In the genomic region with DNA sequence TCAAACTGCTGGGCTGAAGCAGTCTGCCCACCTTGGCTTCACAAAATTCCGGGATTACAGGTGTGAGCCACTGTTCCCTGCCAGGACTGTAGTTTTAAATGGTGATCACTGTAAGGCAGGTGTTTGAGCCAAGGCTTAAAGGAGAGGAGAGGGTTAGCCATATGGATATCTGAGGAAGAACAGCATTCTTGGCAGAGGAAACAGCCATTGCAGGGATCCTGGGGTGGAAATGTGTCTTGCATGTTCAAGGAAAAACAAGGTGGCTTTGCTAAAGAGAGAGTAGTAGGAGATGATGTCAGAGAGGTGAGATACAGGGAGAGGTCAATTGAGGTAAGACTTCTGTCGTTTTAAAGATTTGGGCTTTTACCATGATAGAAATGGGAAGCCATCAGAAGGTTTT, we compare ENCODE assay signal across 25 cellular contexts.
"Had no signal": no experiment of that assay in that cellular context is flagged by ENCODE, and none has a peak within 500 bp of the region (broad histone marks: within the 10 kb centered on the region; RNA-seq: fewer than 3 reads in every experiment).

No MANE protein-coding gene starts in this region.

- H3K27ac Mint-ChIP-seq: mesothelial cell of epicardium; natural killer cell; nephron progenitor cell; stimulated activated effector memory CD8-positive, alpha-beta T cell treated with anti-CD3 and anti-CD28 coated beads, Interleukin-12 subunit alpha, Interleukin-12 subunit beta, amount 100 ng/mL, for 72 hours; type B pancreatic cell had no signal

- H3K4me1 ChIP-seq: pancreas, prostate gland, spleen, vagina had no signal

- H3K27me3 ChIP-seq: hepatocyte, sigmoid colon, spleen, stomach, tibial nerve, vagina had no signal

- H3K36me3 ChIP-seq: pancreas, prostate gland, thoracic aorta had no signal

- H3K4me3 ChIP-seq: hepatocyte, left ventricle myocardium inferior, lung, pancreas, prostate gland, sigmoid colon, spleen, stomach, thoracic aorta, tibial nerve, vagina had no signal

- H3K9me3 Mint-ChIP-seq: natural killer cell; nephron progenitor cell; stimulated activated effector memory CD8-positive, alpha-beta T cell treated with anti-CD3 and anti-CD28 coated beads, Interleukin-12 subunit alpha, Interleukin-12 subunit beta, amount 100 ng/mL, for 72 hours; type B pancreatic cell had no signal

- H3K9me3 ChIP-seq: left ventricle myocardium inferior, pancreas, prostate gland, sigmoid colon, spleen, stomach, thoracic aorta, tibial nerve, vagina had no signal

- H3K4me1 Mint-ChIP-seq: mesothelial cell of epicardium; naive B cell; nephron progenitor cell; stimulated activated effector memory CD8-positive, alpha-beta T cell treated with anti-CD3 and anti-CD28 coated beads, Interleukin-12 subunit alpha, Interleukin-12 subunit beta, amount 100 ng/mL, for 72 hours had no signal

- H3K27ac ChIP-seq: hepatocyte, left ventricle myocardium inferior, pancreas, prostate gland, spleen, thoracic aorta, vagina had no signal

- ATAC-seq: natural killer cell; pancreas; right cardiac atrium; stimulated activated effector memory CD8-positive, alpha-beta T cell treated with anti-CD3 and anti-CD28 coated beads, Interleukin-12 subunit alpha, Interleukin-12 subunit beta, amount 100 ng/mL, for 72 hours had no signal

- DNase-seq: islet precursor cell; left ventricle myocardium inferior; mesendoderm; naive B cell; natural killer cell; nephron progenitor cell; pancreas; posterior cingulate gyrus; retina; right cardiac atrium; sigmoid colon; small intestine; spleen; stimulated activated CD4-positive, alpha-beta T cell treated with anti-CD3 and anti-CD28 coated beads, Interleukin-4, amount 100 ng/mL, for 24 hours; stimulated activated naive CD4-positive, alpha-beta T cell; stomach had no signal

- H3K4me3 Mint-ChIP-seq: mesothelial cell of epicardium; naive B cell; natural killer cell; nephron progenitor cell; stimulated activated effector memory CD8-positive, alpha-beta T cell treated with anti-CD3 and anti-CD28 coated beads, Interleukin-12 subunit alpha, Interleukin-12 subunit beta, amount 100 ng/mL, for 72 hours; type B pancreatic cell had no signal

- H3K27me3 Mint-ChIP-seq: naive B cell, type B pancreatic cell had no signal
